ENCODE assay signal across 1 cellular context in genomic region chr2:19021721-19022120, GRCh38.
TF ChIP-seq lines count a peak whose summit lies in the region.

No MANE protein-coding gene starts in this region.

TF ChIP-seq in GM23338, 12 proteins besides CTCF, POLR2A, EP300 and RAD21 (continued from another document):
- TF ChIP-seq REST (IDR thresholded peaks at IDR 0.05; ENCODE audit: unreplicated experiment) = no peak
